In genomic region chr19:5655412-5655811, GRCh38 we compare ENCODE assay signal across 13 cellular contexts. TPM values are rescaled to one million over a fixed set of nuclear protein-coding genes. Genes with fewer than 3 reads are reported as not detected.
DNase-seq lines count a peak whose midpoint lies in the region; ATAC-seq and TF ChIP-seq lines count a peak whose summit lies in the region.
"Had no signal": no experiment of that assay in that cellular context is flagged by ENCODE, and none has a peak within 500 bp of the region (broad histone marks: within the 10 kb centered on the region; RNA-seq: fewer than 3 reads in every experiment).

No MANE protein-coding gene starts in this region.

- H3K27me3 Mint-ChIP-seq in MCF 10A (ENCODE audit: insufficient read depth, unreplicated experiment) (no peaks in the 10 kb centered on the region), T-cell (no peaks in the 10 kb centered on the region)
- H3K27me3 Mint-ChIP-seq: CD4-positive, alpha-beta T cell had no signal

- H3K9ac ChIP-seq in mammary epithelial cell (ENCODE audit: insufficient read depth, low read length): no peak overlapping the region

- no peaks in the 10 kb centered on the region for H3K9me3 Mint-ChIP-seq in MCF 10A (ENCODE audit: unreplicated experiment)
- H3K9me3 Mint-ChIP-seq in T-cell: no peaks in the 10 kb centered on the region
- H3K9me3 Mint-ChIP-seq: CD4-positive, alpha-beta T cell; H9 had no signal

- H3K4me1 ChIP-seq in mammary epithelial cell (ENCODE audit: insufficient read depth, low read length): no peaks in the 10 kb centered on the region
- no peaks in the 10 kb centered on the region for H3K4me1 ChIP-seq in lower lobe of right lung
- H3K4me1 ChIP-seq: A549, Caco-2 had no signal

- H3K4me3 ChIP-seq in mammary epithelial cell (replicated peaks in 1 of 3; ENCODE audit: insufficient read depth in 1 of 3, low read depth in 2 of 3, low read length in 3 of 3) (no peak overlapping the region), lower lobe of right lung (no peak overlapping the region)
- H3K4me3 ChIP-seq: A549 had no signal

- POLR2A ChIA-PET in MCF 10A (lab: Yijun Ruan, JAX): interaction anchor here (1.2 to 1.8 kb wide), 3 partner anchors 9 to 34 kb away, joined by 3 to 6 read pairs (median 3); partner anchors contain the start of genes SAFB and SAFB2
- POLR2A ChIA-PET in T-cell (lab: Charles Lee): no interaction called here

- WGBS in mammary epithelial cell (ENCODE audit: low coverage, missing lambda C conversion rate): 91% methylated on average over 5 of the region's 5 CpGs

- BruUV-seq in MCF 10A (replicated peaks; lab: Mats Ljungman, UMichigan) (no TSS peak), mammary epithelial cell (replicated peaks; lab: Mats Ljungman, UMichigan) (no TSS peak)

- dilution Hi-C loops in mammary epithelial cell (cut with HindIII; ENCODE audit: low sequenced_read_pairs): no loop called here

- no peak overlapping the region for H3K4me2 ChIP-seq in mammary epithelial cell (ENCODE audit: insufficient read depth, low read depth, low read length)
- H3K4me2 ChIP-seq: A549 had no signal

- TF ChIP-seq CTCF in MCF 10A (IDR thresholded peaks at IDR 0.05; ENCODE audit: unreplicated experiment): no peak
- TF ChIP-seq CTCF in mammary epithelial cell (conservative IDR thresholded peaks at IDR 0.05 in 1 of 2, IDR thresholded peaks at IDR 0.05 in 1 of 2; ENCODE audit: extremely low read depth in 1 of 2, insufficient read depth in 1 of 2, low read depth in 1 of 2, low read length in 2 of 2): no peak
- TF ChIP-seq CTCF in lower lobe of right lung (IDR thresholded peaks at IDR 0.05): no peak

- H3K27me3 ChIP-seq in mammary epithelial cell (ENCODE audit: insufficient read depth, low read length) (no peaks in the 10 kb centered on the region), lower lobe of right lung (ENCODE audit: low read depth) (no peaks in the 10 kb centered on the region)

- H3K27ac ChIP-seq in mammary epithelial cell (ENCODE audit: insufficient read depth, low read depth, low read length): no peak overlapping the region
- H3K27ac ChIP-seq in lower lobe of right lung: no peak overlapping the region
- H3K27ac ChIP-seq: A549, C4-2B had no signal

- peaks cover 100% of the 10 kb centered on the region for H3K36me3 Mint-ChIP-seq in MCF 10A (ENCODE audit: insufficient read depth, unreplicated experiment)
- peaks cover 52% of the 10 kb centered on the region for H3K36me3 Mint-ChIP-seq in T-cell

- DNase-seq in MCF 10A (ENCODE audit: unreplicated experiment): no peak
- no peak for DNase-seq in mammary epithelial cell
- DNase-seq in lower lobe of right lung: peak; percentile 12
- DNase-seq in posterior vena cava (ENCODE audit: low spot score): peak; percentile 17
- no peak for DNase-seq in NCI-H1092 treated with DMSO at 0.1 percent for 48 hours (lab: John Stamatoyannopoulos, UW)
- no peak for DNase-seq in cerebellum (ENCODE audit: low spot score)
- no peak for DNase-seq in T-cell
- DNase-seq: AML-193; Caco-2; CD4-positive, alpha-beta T cell; H9 had no signal

- H3K9me3 ChIP-seq in mammary epithelial cell (replicated peaks; ENCODE audit: insufficient read depth, low read length) (no peaks in the 10 kb centered on the region), lower lobe of right lung (no peaks in the 10 kb centered on the region)
- H3K9me3 ChIP-seq: A549, Caco-2 had no signal

- in situ Hi-C loops in mammary epithelial cell (cut with MboI; ENCODE audit: low sequenced_read_pairs in 2 of 2): no loop called here

- H3K4me3 Mint-ChIP-seq in MCF 10A (ENCODE audit: unreplicated experiment): no peak overlapping the region
- no peak overlapping the region for H3K4me3 Mint-ChIP-seq in T-cell
- H3K4me3 Mint-ChIP-seq: CD4-positive, alpha-beta T cell; H9 had no signal

- no peak overlapping the region for H2AFZ ChIP-seq in mammary epithelial cell (ENCODE audit: low read depth, low read length)

- peaks cover 7% of the 10 kb centered on the region for H3K79me2 ChIP-seq in mammary epithelial cell (ENCODE audit: insufficient read depth, low read length)

- H4K20me1 ChIP-seq in mammary epithelial cell (ENCODE audit: insufficient read depth, low read length): no peaks in the 10 kb centered on the region

- intact Hi-C loops in MCF 10A (cut with micrococcal nuclease): no loop called here
- intact Hi-C loops in mammary epithelial cell (cut with micrococcal nuclease): no loop called here
- intact Hi-C loops in lower lobe of right lung (cut with DNase I): no loop called here
- intact Hi-C loops in posterior vena cava (cut with DNase I): no loop called here

- peaks cover 38% of the 10 kb centered on the region for H3K36me3 ChIP-seq in mammary epithelial cell (ENCODE audit: insufficient read depth, low read length)
- peaks cover 100% of the 10 kb centered on the region for H3K36me3 ChIP-seq in lower lobe of right lung

- ATAC-seq in lower lobe of right lung (no peak), T-cell (replicated peaks in 1 of 4) (no peak)
- ATAC-seq: A549 had no signal

- no peaks in the 10 kb centered on the region for H3K4me1 Mint-ChIP-seq in MCF 10A (ENCODE audit: insufficient read depth, unreplicated experiment)
- H3K4me1 Mint-ChIP-seq in T-cell: no peaks in the 10 kb centered on the region
- H3K4me1 Mint-ChIP-seq: H9 had no signal

- CTCF ChIA-PET in MCF 10A (lab: Yijun Ruan, JAX): interaction anchor here (0.6 kb wide), 2 partner anchors 61 to 1686 kb away, joined by 3 to 4 read pairs; no protein-coding TSS in a partner anchor
- CTCF ChIA-PET in mammary epithelial cell (lab: Charles Lee; ENCODE audit: low non-redundant PET): no interaction called here
- CTCF ChIA-PET in T-cell (lab: Charles Lee): interaction anchor here (0.5 to 0.7 kb wide), 2 partner anchors 14 to 725 kb away, joined by 6 to 15 read pairs; no protein-coding TSS in a partner anchor

- peak overlapping the region; percentile 72 for H3K27ac Mint-ChIP-seq in MCF 10A (ENCODE audit: low read depth, unreplicated experiment)
- no peak overlapping the region for H3K27ac Mint-ChIP-seq in T-cell
- H3K27ac Mint-ChIP-seq: CD4-positive, alpha-beta T cell; H9 had no signal

RNA-seq across cellular contexts. Expression of gene MICOS13, which starts 24.9 kb away (rescaled TPM):
- total RNA-seq in MCF 10A (2022) (51.5 and 73.0 TPM in 2 replicates), mammary epithelial cell (10 to 100 TPM; 25.3 to 71.2 TPM), lower lobe of right lung (42.7 TPM), posterior vena cava (10 to 100 TPM; 54.1 to 54.4 TPM), cerebellum (12.2 TPM), T-cell (10 to 100 TPM; 29.3 to 64.5 (median 57.0) TPM)
- polyA plus RNA-seq in mammary epithelial cell: 46.8 TPM
- polyA minus RNA-seq in mammary epithelial cell: 14.5 TPM

RNA-seq across cellular contexts. Expression of gene HSD11B1L, which starts 25.4 kb away (rescaled TPM):
- total RNA-seq in MCF 10A (2022): 4.1 and 5.5 TPM in 2 replicates
- 10 to 100 TPM in 1 of 2 donors, 1 to 10 TPM in 1; 6.4 to 10.5 TPM for total RNA-seq in mammary epithelial cell
- polyA plus RNA-seq in mammary epithelial cell: 5.2 TPM
- polyA minus RNA-seq in mammary epithelial cell: 4.6 TPM
- total RNA-seq in lower lobe of right lung: 8.6 TPM
- 1 to 10 TPM; 3.8 to 4.0 TPM for total RNA-seq in posterior vena cava
- 15.0 TPM for total RNA-seq in cerebellum
- 1 to 10 TPM; 3.2 to 6.1 (median 4.4) TPM for total RNA-seq in T-cell

RNA-seq across cellular contexts. Expression of gene SAFB, which starts 32.5 kb away (rescaled TPM):
- total RNA-seq in MCF 10A (2022): 135 and 137 TPM in 2 replicates
- total RNA-seq in mammary epithelial cell: 10 to 100 TPM; 26.0 to 88.5 TPM
- 30.9 TPM for polyA plus RNA-seq in mammary epithelial cell
- polyA minus RNA-seq in mammary epithelial cell: 42.5 TPM
- 87.1 TPM for total RNA-seq in lower lobe of right lung
- total RNA-seq in posterior vena cava: 10 to 100 TPM; 49.4 to 50.5 TPM
- 93.6 TPM for total RNA-seq in cerebellum
- total RNA-seq in T-cell: 100 to 1,000 TPM; 164 to 203 (median 195) TPM

RNA-seq across cellular contexts. Expression of gene SAFB2, which starts 32.8 kb away (rescaled TPM):
- 98.6 and 118 TPM in 2 replicates for total RNA-seq in MCF 10A (2022)
- total RNA-seq in mammary epithelial cell: 10 to 100 TPM; 20.2 to 49.1 TPM
- 7.6 TPM for polyA plus RNA-seq in mammary epithelial cell
- 28.9 TPM for polyA minus RNA-seq in mammary epithelial cell
- 81.8 TPM for total RNA-seq in lower lobe of right lung
- total RNA-seq in posterior vena cava: 10 to 100 TPM; 50.9 to 57.3 TPM
- total RNA-seq in cerebellum: 65.1 TPM
- total RNA-seq in T-cell: 100 to 1,000 TPM; 222 to 253 (median 237) TPM

RNA-seq across cellular contexts. Expression of gene RPL36, which starts 34.7 kb away (rescaled TPM):
- 1,569 and 1,807 TPM in 2 replicates for total RNA-seq in MCF 10A (2022)
- 100 to 1,000 TPM; 323 to 990 TPM for total RNA-seq in mammary epithelial cell
- polyA plus RNA-seq in mammary epithelial cell: 717 TPM
- polyA minus RNA-seq in mammary epithelial cell: 88.8 TPM
- total RNA-seq in lower lobe of right lung: 566 TPM
- total RNA-seq in posterior vena cava: 100 to 1,000 TPM; 525 to 575 TPM
- total RNA-seq in cerebellum: 159 TPM
- total RNA-seq in T-cell: 1,000 to 10,000 TPM; 1,208 to 1,613 (median 1,528) TPM

Comparison
In these comparisons a context has a peak if more than half of its experiments do, and no peak if none do; other contexts are left out.
1. DNase-seq: peak in lower lobe of right lung (single experiment) and posterior vena cava (single experiment); none in MCF 10A (single experiment), mammary epithelial cell (single experiment), NCI-H1092 treated with DMSO at 0.1 percent for 48 hours (single experiment), cerebellum (single experiment) and T-cell (0 of 34).